17 cellular contexts compared by ENCODE assay signal in the genomic region with DNA sequence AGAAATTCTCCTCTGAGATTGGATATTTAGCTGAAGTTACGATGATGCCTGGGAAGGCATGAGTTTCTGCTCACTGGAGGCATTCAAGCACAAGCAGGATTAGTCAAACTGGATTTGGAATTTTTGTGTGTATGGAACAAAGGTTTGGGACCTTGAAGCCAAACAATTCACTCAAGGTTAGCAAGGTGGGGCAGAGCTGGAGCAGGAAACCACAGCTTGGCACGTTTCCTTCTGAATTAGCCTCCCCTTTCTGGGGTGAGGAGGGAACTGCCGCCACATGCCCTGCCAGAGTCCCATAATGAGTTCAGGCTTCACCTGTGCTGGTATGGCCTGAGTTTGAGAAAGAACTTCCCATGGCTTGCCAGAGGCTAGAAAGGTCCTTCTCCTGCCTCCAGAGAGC.
"Had no signal": no experiment of that assay in that cellular context is flagged by ENCODE, and none has a peak within 500 bp of the region (broad histone marks: within the 10 kb centered on the region; RNA-seq: fewer than 3 reads in every experiment).

No MANE protein-coding gene starts in this region.

- H3K4me3 ChIP-seq: dorsolateral prefrontal cortex, hepatocyte, lung had no signal

- H2AFZ ChIP-seq: hepatocyte had no signal

- H3K79me2 ChIP-seq: hepatocyte had no signal

- FAIRE-seq: colon, endometrium had no signal

- DNase-seq: activated CD4-positive, alpha-beta T cell treated with anti-CD3 and anti-CD28 coated beads, Interleukin-2, amount 50 U/mL, for 1 hour; activated CD8-positive, alpha-beta memory T cell treated with anti-CD3 and anti-CD28 coated beads, Interleukin-2, amount 50 U/mL, for 4 hours; activated effector memory CD4-positive, alpha-beta T cell treated with Interleukin-2 at 50 U/mL for 16 hours; activated T-cell treated with anti-CD3 and anti-CD28 coated beads, Interleukin-2, amount 50 U/mL, for 48 hours; central memory CD4-positive, alpha-beta T cell; dorsolateral prefrontal cortex; occipital lobe; stimulated activated CD4-positive, alpha-beta T cell treated with anti-CD3 and anti-CD28 coated beads, Interleukin-12 subunit alpha, Interleukin-12 subunit beta, amount 100 ng/mL, for 4 hours; stimulated activated CD4-positive, alpha-beta T cell treated with anti-CD3 and anti-CD28 coated beads, Interleukin-1b, Interleukin-23, amount 100 ng/mL, for 48 hours; stimulated activated CD8-positive, alpha-beta memory T cell treated with anti-CD3 and anti-CD28 coated beads, Interleukin-4, amount 100 ng/mL, for 48 hours; stimulated activated naive CD4-positive, alpha-beta T cell; T1000 had no signal

- ATAC-seq: left lobe of liver had no signal

- H3K27me3 ChIP-seq: dorsolateral prefrontal cortex, hepatocyte had no signal

- H3K4me2 ChIP-seq: hepatocyte had no signal

- H3K27ac ChIP-seq: dorsolateral prefrontal cortex, hepatocyte had no signal
